25 cellular contexts compared by ENCODE assay signal in genomic region chr3:49636883-49637609, GRCh38. TPM values are rescaled to one million over a fixed set of nuclear protein-coding genes. Genes with fewer than 3 reads are reported as not detected.
DNase-seq lines count a peak whose midpoint lies in the region; ATAC-seq and TF ChIP-seq lines count a peak whose summit lies in the region.
"Had no signal": no experiment of that assay in that cellular context is flagged by ENCODE, and none has a peak within 500 bp of the region (broad histone marks: within the 10 kb centered on the region; RNA-seq: fewer than 3 reads in every experiment).

No MANE protein-coding gene starts in this region.

- H3K27ac ChIP-seq in PC-9, result no peak overlapping the region
- H3K27ac ChIP-seq: esophagus squamous epithelium, pancreas had no signal

- TF ChIP-seq CTCF in PC-9 (conservative IDR thresholded peaks at IDR 0.05) (no peak), epithelial cell of esophagus (IDR thresholded peaks at IDR 0.05; ENCODE audit: insufficient read depth, low read depth, low read length, missing control alignments) (no peak)

- no peaks in the 10 kb centered on the region for H3K36me3 Mint-ChIP-seq in activated naive CD4-positive, alpha-beta T cell treated with anti-CD3 and anti-CD28 coated beads, Interleukin-2, amount 50 U/mL, for 72 hours
- H3K36me3 Mint-ChIP-seq: naive thymus-derived CD4-positive, alpha-beta T cell had no signal

- H3K36me3 ChIP-seq in PC-9 (ENCODE audit: low read depth), result no peaks in the 10 kb centered on the region
- H3K36me3 ChIP-seq: esophagus squamous epithelium, pancreas had no signal

- peaks cover 4% of the 10 kb centered on the region; the same call in 1 of the 2 replicates for H3F3A ChIP-seq in PC-9 (ENCODE audit: insufficient read depth, low read depth)

- DNase-seq in activated naive CD4-positive, alpha-beta T cell treated with anti-CD3 and anti-CD28 coated beads, Interleukin-2, amount 50 U/mL, for 72 hours (ENCODE audit: low spot score in 2 of 2), result no peak
- DNase-seq in activated naive CD4-positive, alpha-beta T cell treated with Interleukin-2 at 50 U/mL for 16 hours, result no peak
- DNase-seq in PC-9 (peak; percentile 54 to 70), epithelial cell of esophagus (ENCODE audit: low read depth) (peak; percentile 90), putamen (ENCODE audit: low spot score) (peak; percentile 55), AML-193 (lab: John Stamatoyannopoulos, UW) (no peak), NOMO-1 treated with DMSO at 0.1 percent for 48 hours (lab: John Stamatoyannopoulos, UW; ENCODE audit: unreplicated experiment) (no peak), SW480 (ENCODE audit: low spot score) (no peak)
- DNase-seq: activated CD8-positive, alpha-beta memory T cell treated with anti-CD3 and anti-CD28 coated beads for 24 hours; CD4-positive, alpha-beta T cell; effector CD4-positive, alpha-beta T cell; esophagus squamous epithelium; GDM1; H7; mesendoderm; naive thymus-derived CD4-positive, alpha-beta T cell; NCI-H187 treated with DMSO at 0.1 percent for 48 hours; NCI-H774; pancreas; stimulated activated CD4-positive, alpha-beta T cell treated with anti-CD3 and anti-CD28 coated beads, Interleukin-2, amount 100 ng/mL, for 24 hours; stimulated activated naive CD4-positive, alpha-beta T cell treated with Interleukin-2 at 50 U/mL for 16 hours; trophoblast cell had no signal

- CTCF ChIA-PET in PC-9 (lab: Charles Lee), result interaction anchor here (0.7 kb wide), 1 partner anchor 97 kb away, joined by 3 read pairs; no protein-coding TSS in a partner anchor

- no peaks in the 10 kb centered on the region for H4K20me1 ChIP-seq in PC-9 (ENCODE audit: insufficient read depth)

- no peaks in the 10 kb centered on the region for H3K9me3 ChIP-seq in PC-9 (ENCODE audit: insufficient read depth, low read depth)
- H3K9me3 ChIP-seq: esophagus squamous epithelium, pancreas had no signal

- BruUV-seq in PC-9 (replicated peaks; lab: Mats Ljungman, UMichigan), result no TSS peak

- intact Hi-C loops in PC-9 (cut with micrococcal nuclease; ENCODE audit: unreplicated experiment), result no loop called here

- H3K27ac Mint-ChIP-seq in activated naive CD4-positive, alpha-beta T cell treated with anti-CD3 and anti-CD28 coated beads, Interleukin-2, amount 50 U/mL, for 72 hours, result no peak overlapping the region
- H3K27ac Mint-ChIP-seq: CD4-positive, alpha-beta T cell; T-helper 2 cell treated with Interferon-gamma antibody and Interleukin-4, amounts not matched to agents 5 μg/mL and 100 μg/mL, for 36 hours had no signal

- peak; percentile 32 to 64 for ATAC-seq in activated naive CD4-positive, alpha-beta T cell treated with anti-CD3 and anti-CD28 coated beads, Interleukin-2, amount 50 U/mL, for 72 hours
- ATAC-seq: naive thymus-derived CD4-positive, alpha-beta T cell; pancreas had no signal

- H3K9me2 ChIP-seq in PC-9 (ENCODE audit: insufficient read depth), result no peaks in the 10 kb centered on the region

- H3K4me3 ChIP-seq in PC-9, result no peak overlapping the region
- H3K4me3 ChIP-seq in epithelial cell of esophagus (ENCODE audit: low read length), result no peak overlapping the region
- H3K4me3 ChIP-seq: esophagus squamous epithelium, K562, pancreas had no signal

- peaks cover 0 to under 1% of the 10 kb centered on the region in 2 donors for H3K9me3 Mint-ChIP-seq in activated naive CD4-positive, alpha-beta T cell treated with anti-CD3 and anti-CD28 coated beads, Interleukin-2, amount 50 U/mL, for 72 hours
- H3K9me3 Mint-ChIP-seq: CD4-positive, alpha-beta T cell; central memory CD8-positive, alpha-beta T cell; naive thymus-derived CD4-positive, alpha-beta T cell had no signal

- no peak overlapping the region for H2AFZ ChIP-seq in PC-9

- POLR2A ChIA-PET in PC-9 (lab: Charles Lee; ENCODE audit: unreplicated experiment), result interaction anchor here (0.5 to 0.7 kb wide), 4 partner anchors 42 to 1539 kb away, joined by 3 to 11 read pairs (median 4); partner anchors contain the start of gene DAG1

- peak overlapping the region; percentile 34 for H3K4me2 ChIP-seq in PC-9

- no peaks in the 10 kb centered on the region for H3K79me2 ChIP-seq in PC-9 (ENCODE audit: low read depth)

- H3K4me1 ChIP-seq in PC-9 (replicated peaks; ENCODE audit: insufficient read depth), result peaks cover 27% of the 10 kb centered on the region
- H3K4me1 ChIP-seq: pancreas had no signal

- H3K27me3 ChIP-seq in PC-9 (ENCODE audit: insufficient read depth, low read depth), result no peaks in the 10 kb centered on the region
- H3K27me3 ChIP-seq: esophagus squamous epithelium, pancreas had no signal

RNA-seq across cellular contexts. Expression of gene APEH, which starts 37.1 kb away (rescaled TPM):
- total RNA-seq in activated naive CD4-positive, alpha-beta T cell treated with anti-CD3 and anti-CD28 coated beads, Interleukin-2, amount 50 U/mL, for 72 hours, result 100 to 1,000 TPM; 137 to 164 TPM
- total RNA-seq in PC-9 (2021), result 131 TPM in 2 replicates

RNA-seq across cellular contexts. Expression of gene MST1, which starts 52.2 kb away (rescaled TPM):
- total RNA-seq in activated naive CD4-positive, alpha-beta T cell treated with anti-CD3 and anti-CD28 coated beads, Interleukin-2, amount 50 U/mL, for 72 hours, result 10 to 100 TPM; 11.8 to 15.9 TPM
- total RNA-seq in PC-9 (2021), result 10.4 and 16.8 TPM in 2 replicates

RNA-seq across cellular contexts. Expression of gene RNF123, which starts 52.3 kb away (rescaled TPM):
- 10 to 100 TPM; 25.5 to 34.0 TPM for total RNA-seq in activated naive CD4-positive, alpha-beta T cell treated with anti-CD3 and anti-CD28 coated beads, Interleukin-2, amount 50 U/mL, for 72 hours
- total RNA-seq in PC-9 (2021), result 46.7 and 48.6 TPM in 2 replicates

Comparison
In these comparisons a context has a peak if more than half of its experiments do, and no peak if none do; other contexts are left out.
1. DNase-seq: peak in PC-9 (2 of 2), epithelial cell of esophagus (single experiment) and putamen (single experiment); none in activated naive CD4-positive, alpha-beta T cell treated with anti-CD3 and anti-CD28 coated beads, Interleukin-2, amount 50 U/mL, for 72 hours (0 of 2), activated naive CD4-positive, alpha-beta T cell treated with Interleukin-2 at 50 U/mL for 16 hours (single experiment), AML-193 (0 of 2), NOMO-1 treated with DMSO at 0.1 percent for 48 hours (single experiment) and SW480 (single experiment).